Comparison of ENCODE assay signal across 21 cellular contexts in genomic region chr15:67132276-67132675, GRCh38.
A peak's percentile ranks its signal among the peaks of the same experiment; 100 is the strongest.
DNase-seq lines count a peak whose midpoint lies in the region; ATAC-seq and TF ChIP-seq lines count a peak whose summit lies in the region.
"Had no signal": no experiment of that assay in that cellular context is flagged by ENCODE, and none has a peak within 500 bp of the region (broad histone marks: within the 10 kb centered on the region; RNA-seq: fewer than 3 reads in every experiment).

No MANE protein-coding gene starts in this region.

- H2AFZ ChIP-seq in smooth muscle cell (ENCODE audit: low read depth), result no peak overlapping the region

- peaks cover 13% of the 10 kb centered on the region for H3F3A ChIP-seq in smooth muscle cell (ENCODE audit: low read depth)

- H3K79me2 ChIP-seq in smooth muscle cell (ENCODE audit: low read depth), result peaks cover 90% of the 10 kb centered on the region

- H3K27ac Mint-ChIP-seq in natural killer cell (peak overlapping the region; percentile 100), activated B cell treated with CpG ODN at 0.5 μM for 24 hours (peak overlapping the region; percentile 21)
- H3K27ac Mint-ChIP-seq in natural killer cell treated with Interleukin-12 subunit alpha and Interleukin-12 subunit beta and Interleukin-15 and Interleukin-18, amount 100 ng/mL, for 72 hours, result peak overlapping the region in 1 of 2 donors; percentile 68
- peak overlapping the region; percentile 24 to 98 (median 70) for H3K27ac Mint-ChIP-seq in naive thymus-derived CD4-positive, alpha-beta T cell

- H3K27me3 ChIP-seq in naive thymus-derived CD4-positive, alpha-beta T cell (ENCODE audit: control insufficient read depth in 2 of 2, insufficient read depth in 2 of 2, low read length in 2 of 2), result no peaks in the 10 kb centered on the region
- H3K27me3 ChIP-seq in smooth muscle cell (ENCODE audit: low read depth), result no peaks in the 10 kb centered on the region
- H3K27me3 ChIP-seq: tibial nerve had no signal

- no peak overlapping the region for H3K4me3 Mint-ChIP-seq in natural killer cell
- H3K4me3 Mint-ChIP-seq in natural killer cell treated with Interleukin-12 subunit alpha and Interleukin-12 subunit beta and Interleukin-15 and Interleukin-18, amount 100 ng/mL, for 72 hours, result no peak overlapping the region
- no peak overlapping the region for H3K4me3 Mint-ChIP-seq in activated B cell treated with CpG ODN at 0.5 μM for 24 hours
- no peak overlapping the region for H3K4me3 Mint-ChIP-seq in naive thymus-derived CD4-positive, alpha-beta T cell
- H3K4me3 Mint-ChIP-seq: WTC11 had no signal

- intact Hi-C loops in natural killer cell (cut with micrococcal nuclease) (loop anchor here (5.0 kb wide), 1 partner anchor 45 kb away; no protein-coding TSS in a partner anchor), activated B cell treated with CpG ODN at 0.5 μM for 24 hours (cut with micrococcal nuclease) (no loop called here)
- intact Hi-C loops in naive thymus-derived CD4-positive, alpha-beta T cell (cut with micrococcal nuclease), result loop anchor here (5.0 to 10.0 kb wide), 2 partner anchors 95 to 173 kb away; no protein-coding TSS in a partner anchor

- peaks cover 41 to 64% of the 10 kb centered on the region in 2 donors for H3K4me1 ChIP-seq in naive thymus-derived CD4-positive, alpha-beta T cell (ENCODE audit: control insufficient read depth in 2 of 2, insufficient read depth in 2 of 2, low read length in 2 of 2)
- peaks cover 36% of the 10 kb centered on the region for H3K4me1 ChIP-seq in smooth muscle cell (ENCODE audit: low read depth)

- no peak for DNase-seq in natural killer cell
- DNase-seq in natural killer cell treated with Interleukin-12 subunit alpha and Interleukin-12 subunit beta and Interleukin-15 and Interleukin-18, amount 100 ng/mL, for 72 hours (ENCODE audit: low spot score), result no peak
- DNase-seq in activated B cell treated with CpG ODN at 0.5 μM for 24 hours, result no peak
- no peak for DNase-seq in naive thymus-derived CD4-positive, alpha-beta T cell
- no peak for DNase-seq in smooth muscle cell (lab: John Stamatoyannopoulos, UW; ENCODE audit: unreplicated experiment)
- DNase-seq in UCSD-AML1 (lab: John Stamatoyannopoulos, UW; ENCODE audit: unreplicated experiment), result no peak
- DNase-seq in NCI-H2227 treated with DMSO at 0.1 percent for 48 hours (lab: John Stamatoyannopoulos, UW), result no peak
- no peak for DNase-seq in T1000 (lab: John Stamatoyannopoulos, UW)
- DNase-seq: activated CD8-positive, alpha-beta memory T cell treated with anti-CD3 and anti-CD28 coated beads for 24 hours; foreskin melanocyte; HCEC 1CT; KG1; NCI-H2029 treated with DMSO at 0.1 percent for 48 hours; NCI-H446 treated with DMSO at 0.1 percent for 48 hours; SHP77 treated with DMSO at 0.1 percent for 48 hours; stimulated activated CD4-positive, alpha-beta T cell treated with anti-CD3 and anti-CD28 coated beads, Interleukin-15, amount 100 ng/mL, for 24 hours; stimulated activated naive CD4-positive, alpha-beta T cell treated with Interleukin-2 at 50 U/mL for 16 hours; T-helper 2 cell had no signal

- H3K4me3 ChIP-seq in naive thymus-derived CD4-positive, alpha-beta T cell (ENCODE audit: low read length), result no peak overlapping the region
- H3K4me3 ChIP-seq in smooth muscle cell, result no peak overlapping the region
- H3K4me3 ChIP-seq: tibial nerve had no signal

- peaks cover 77 to 80% of the 10 kb centered on the region in 2 donors for H3K4me1 Mint-ChIP-seq in natural killer cell
- H3K4me1 Mint-ChIP-seq in natural killer cell treated with Interleukin-12 subunit alpha and Interleukin-12 subunit beta and Interleukin-15 and Interleukin-18, amount 100 ng/mL, for 72 hours (ENCODE audit: low read depth in 2 of 2), result peaks cover 68 to 76% of the 10 kb centered on the region in 2 donors
- peaks cover 91% of the 10 kb centered on the region for H3K4me1 Mint-ChIP-seq in activated B cell treated with CpG ODN at 0.5 μM for 24 hours
- peaks cover 40 to 96% (median 81%) of the 10 kb centered on the region in 7 donors for H3K4me1 Mint-ChIP-seq in naive thymus-derived CD4-positive, alpha-beta T cell

- no peaks in the 10 kb centered on the region for H3K36me3 ChIP-seq in naive thymus-derived CD4-positive, alpha-beta T cell (ENCODE audit: control insufficient read depth in 2 of 3, insufficient read depth in 3 of 3, low read length in 3 of 3)
- H3K36me3 ChIP-seq in smooth muscle cell (ENCODE audit: low read depth), result no peaks in the 10 kb centered on the region
- H3K36me3 ChIP-seq: tibial nerve had no signal

- no peak overlapping the region for H3K9ac ChIP-seq in smooth muscle cell (ENCODE audit: low read depth)

- TF ChIP-seq CTCF in natural killer cell (IDR thresholded peaks at IDR 0.05) (no peak), activated B cell treated with CpG ODN at 0.5 μM for 24 hours (IDR thresholded peaks at IDR 0.05) (no peak), smooth muscle cell (IDR thresholded peaks at IDR 0.05; ENCODE audit: borderline replicate concordance, insufficient read depth, poor library complexity, severe bottlenecking) (no peak)

- peaks cover 16% of the 10 kb centered on the region for H4K20me1 ChIP-seq in smooth muscle cell (ENCODE audit: low read depth)

- peaks cover 6% of the 10 kb centered on the region for H3K36me3 Mint-ChIP-seq in natural killer cell
- no peaks in the 10 kb centered on the region for H3K36me3 Mint-ChIP-seq in natural killer cell treated with Interleukin-12 subunit alpha and Interleukin-12 subunit beta and Interleukin-15 and Interleukin-18, amount 100 ng/mL, for 72 hours
- peaks cover 44% of the 10 kb centered on the region for H3K36me3 Mint-ChIP-seq in activated B cell treated with CpG ODN at 0.5 μM for 24 hours (ENCODE audit: low read depth)
- H3K36me3 Mint-ChIP-seq in naive thymus-derived CD4-positive, alpha-beta T cell, result peaks cover 0 to 33% (median 3%) of the 10 kb centered on the region in 5 donors
- H3K36me3 Mint-ChIP-seq: WTC11 had no signal

- H3K4me2 ChIP-seq in smooth muscle cell, result no peak overlapping the region

- no peaks in the 10 kb centered on the region for H3K9me3 ChIP-seq in naive thymus-derived CD4-positive, alpha-beta T cell (ENCODE audit: control insufficient read depth in 2 of 3, low read length in 3 of 3)
- no peaks in the 10 kb centered on the region for H3K9me3 ChIP-seq in smooth muscle cell (replicated peaks; ENCODE audit: low read depth)
- H3K9me3 ChIP-seq: tibial nerve had no signal

- no peak overlapping the region for H3K27ac ChIP-seq in naive thymus-derived CD4-positive, alpha-beta T cell (ENCODE audit: low read depth, low read length)
- H3K27ac ChIP-seq in smooth muscle cell (ENCODE audit: low read depth), result no peak overlapping the region
- H3K27ac ChIP-seq: HL-60 had no signal

- H3K27me3 Mint-ChIP-seq in natural killer cell (ENCODE audit: low read depth in 2 of 2), result no peaks in the 10 kb centered on the region
- no peaks in the 10 kb centered on the region for H3K27me3 Mint-ChIP-seq in natural killer cell treated with Interleukin-12 subunit alpha and Interleukin-12 subunit beta and Interleukin-15 and Interleukin-18, amount 100 ng/mL, for 72 hours
- H3K27me3 Mint-ChIP-seq in activated B cell treated with CpG ODN at 0.5 μM for 24 hours, result no peaks in the 10 kb centered on the region
- no peaks in the 10 kb centered on the region for H3K27me3 Mint-ChIP-seq in naive thymus-derived CD4-positive, alpha-beta T cell

- ATAC-seq in natural killer cell (no peak), activated B cell treated with CpG ODN at 0.5 μM for 24 hours (ENCODE audit: low read depth) (no peak)
- ATAC-seq in natural killer cell treated with Interleukin-12 subunit alpha and Interleukin-12 subunit beta and Interleukin-15 and Interleukin-18, amount 100 ng/mL, for 72 hours, result no peak
- no peak for ATAC-seq in naive thymus-derived CD4-positive, alpha-beta T cell
- ATAC-seq: WTC11 had no signal

- CTCF ChIA-PET in activated B cell treated with CpG ODN at 0.5 μM for 24 hours (lab: Charles Lee), result interaction anchor here (0.9 kb wide), 1 partner anchor 11 kb away, joined by 3 read pairs; no protein-coding TSS in a partner anchor
- CTCF ChIA-PET in naive thymus-derived CD4-positive, alpha-beta T cell (lab: Charles Lee), result interaction anchor here (0.6 to 0.8 kb wide), 2 partner anchors 56 to 833 kb away, joined by 3 read pairs; no protein-coding TSS in a partner anchor

- no peaks in the 10 kb centered on the region for H3K9me3 Mint-ChIP-seq in natural killer cell
- H3K9me3 Mint-ChIP-seq in natural killer cell treated with Interleukin-12 subunit alpha and Interleukin-12 subunit beta and Interleukin-15 and Interleukin-18, amount 100 ng/mL, for 72 hours, result no peaks in the 10 kb centered on the region
- H3K9me3 Mint-ChIP-seq in activated B cell treated with CpG ODN at 0.5 μM for 24 hours, result no peaks in the 10 kb centered on the region
- no peaks in the 10 kb centered on the region for H3K9me3 Mint-ChIP-seq in naive thymus-derived CD4-positive, alpha-beta T cell
- H3K9me3 Mint-ChIP-seq: WTC11 had no signal

- POLR2A ChIA-PET in activated B cell treated with CpG ODN at 0.5 μM for 24 hours (lab: Charles Lee), result interaction anchor here (4.2 kb wide), 1 partner anchor 10 kb away, joined by 24 read pairs; no protein-coding TSS in a partner anchor
- POLR2A ChIA-PET in naive thymus-derived CD4-positive, alpha-beta T cell (lab: Charles Lee), result interaction anchor here (1.0 kb wide), 1 partner anchor 29 kb away, joined by 3 read pairs; no protein-coding TSS in a partner anchor

- 91% methylated on average over 3 of the region's 3 CpGs for WGBS in smooth muscle cell (ENCODE audit: low lambda C conversion rate)
